In genomic region chr1:31064685-31065309, GRCh38 we compare ENCODE assay signal across 8 cellular contexts. TPM values are rescaled to one million over a fixed set of nuclear protein-coding genes. Genes with fewer than 3 reads are reported as not detected.
DNase-seq lines count a peak whose midpoint lies in the region; ATAC-seq, FAIRE-seq and TF ChIP-seq lines count a peak whose summit lies in the region.

No MANE protein-coding gene starts in this region.

- H3K36me3 Mint-ChIP-seq in activated T-helper 17 cell treated with anti-CD3 and anti-CD28 coated beads, Interleukin-2, amount 50 U/mL, for 72 hours (ENCODE audit: low read depth) = peaks cover 56% of the 10 kb centered on the region

- intact Hi-C loops in head of caudate nucleus (cut with DNase I) = no loop called here

- H3K9me3 Mint-ChIP-seq in activated T-helper 17 cell treated with anti-CD3 and anti-CD28 coated beads, Interleukin-2, amount 50 U/mL, for 72 hours = no peaks in the 10 kb centered on the region

- H3F3A ChIP-seq in MM.1S (ENCODE audit: insufficient read depth, low read length) = peaks cover 20% of the 10 kb centered on the region

- no peak for TF ChIP-seq POLR2A in A549 (IDR thresholded peaks at IDR 0.05; ENCODE audit: low read length)

- H3K27me3 Mint-ChIP-seq in activated T-helper 17 cell treated with anti-CD3 and anti-CD28 coated beads, Interleukin-2, amount 50 U/mL, for 72 hours = no peaks in the 10 kb centered on the region

- no peak overlapping the region for H2AFZ ChIP-seq in MM.1S (ENCODE audit: low read length)
- H2AFZ ChIP-seq in parathyroid adenoma = peak overlapping the region; percentile 97

- H3K36me3 ChIP-seq in MM.1S (replicated peaks; ENCODE audit: insufficient read depth, low read length) = no peaks in the 10 kb centered on the region
- no peaks in the 10 kb centered on the region for H3K36me3 ChIP-seq in parathyroid adenoma (ENCODE audit: control insufficient read depth, insufficient read depth, low read length)

- 2% methylated on average over 20 of the region's 20 CpGs for WGBS in A549 (ENCODE audit: missing lambda C conversion rate)

- peak overlapping the region; percentile 98 for H3K27ac Mint-ChIP-seq in activated T-helper 17 cell treated with anti-CD3 and anti-CD28 coated beads, Interleukin-2, amount 50 U/mL, for 72 hours

- H3K79me2 ChIP-seq in MM.1S (ENCODE audit: low read length) (peaks cover 57% of the 10 kb centered on the region), parathyroid adenoma (peaks cover 33% of the 10 kb centered on the region)

- peak overlapping the region; percentile 96 for H3K4me3 Mint-ChIP-seq in activated T-helper 17 cell treated with anti-CD3 and anti-CD28 coated beads, Interleukin-2, amount 50 U/mL, for 72 hours

- TF ChIP-seq CTCF in A549 (IDR thresholded peaks at IDR 0.05) (no peak), MM.1S (IDR thresholded peaks at IDR 0.05; ENCODE audit: low read length) (no peak), parathyroid adenoma (IDR thresholded peaks at IDR 0.05) (no peak)

- FAIRE-seq in A549 (lab: Jason Lieb, UNC) = no peak

- H3K9ac ChIP-seq in MM.1S (ENCODE audit: low read length) (peak overlapping the region; percentile 100), parathyroid adenoma (peak overlapping the region; percentile 87)

- H3K4me1 ChIP-seq in A549 (peaks cover 21% of the 10 kb centered on the region), MM.1S (ENCODE audit: low read length) (peaks cover 8% of the 10 kb centered on the region; the same call in 1 of the 2 replicates), parathyroid adenoma (no peaks in the 10 kb centered on the region)

- CTCF ChIA-PET in A549 (lab: Yijun Ruan, JAX) = interaction anchor here (1.0 to 1.4 kb wide), 4 partner anchors 9 to 358 kb away, joined by 3 to 4 read pairs (median 3); no protein-coding TSS in a partner anchor

- no peaks in the 10 kb centered on the region for H3K9me3 ChIP-seq in A549
- no peaks in the 10 kb centered on the region for H3K9me3 ChIP-seq in MM.1S (replicated peaks; ENCODE audit: insufficient read depth, low read length)
- H3K9me3 ChIP-seq in parathyroid adenoma (ENCODE audit: control insufficient read depth, low read length) = no peaks in the 10 kb centered on the region

- no peak for TF ChIP-seq RAD21 in A549 (conservative IDR thresholded peaks at IDR 0.05 in 1 of 2, IDR thresholded peaks at IDR 0.05 in 1 of 2)

- no peaks in the 10 kb centered on the region for H3K9me2 ChIP-seq in MM.1S (replicated peaks; ENCODE audit: insufficient read depth, low read length)

- DNase-seq in A549 (ENCODE audit: low read depth in 1 of 2, low spot score in 1 of 2) (peak in 1 of 2 experiments; percentile 32), GDM1 (lab: John Stamatoyannopoulos, UW) (peak; percentile 32), MM.1S (peak; percentile 34), head of caudate nucleus (peak in 38 of 42 donors; percentile 5 to 72 (median 41)), islet precursor cell (no peak)

- ATAC-seq in A549 (peak in 1 of 2 experiments; percentile 13; a peak in 4 of 6 replicates), GM21447 (IDR thresholded peaks at IDR 0.05; ENCODE audit: unreplicated experiment) (no peak)
- ATAC-seq in activated T-helper 17 cell treated with anti-CD3 and anti-CD28 coated beads, Interleukin-2, amount 50 U/mL, for 72 hours (replicated peaks) = no peak

- peaks cover 41% of the 10 kb centered on the region for H4K20me1 ChIP-seq in MM.1S (ENCODE audit: insufficient read depth, low read length)

- H3K4me3 ChIP-seq in A549 = peak overlapping the region; percentile 87
- H3K4me3 ChIP-seq in MM.1S (ENCODE audit: low read length) = peak overlapping the region; percentile 98
- peak overlapping the region; percentile 100 for H3K4me3 ChIP-seq in parathyroid adenoma (ENCODE audit: low read depth, low read length)

- H3K27me3 ChIP-seq in MM.1S (replicated peaks; ENCODE audit: insufficient read depth, low read length) (no peaks in the 10 kb centered on the region), parathyroid adenoma (ENCODE audit: control insufficient read depth, insufficient read depth, low read length) (no peaks in the 10 kb centered on the region)

- TF ChIP-seq EP300 in A549 (IDR thresholded peaks at IDR 0.05) = no peak

- peaks cover 5% of the 10 kb centered on the region for H3K4me1 Mint-ChIP-seq in activated T-helper 17 cell treated with anti-CD3 and anti-CD28 coated beads, Interleukin-2, amount 50 U/mL, for 72 hours

- H3K4me2 ChIP-seq in A549 (peak overlapping the region; percentile 87), MM.1S (ENCODE audit: low read depth, low read length) (peak overlapping the region; percentile 86), parathyroid adenoma (ENCODE audit: low read length) (peak overlapping the region; percentile 98)

- H3K27ac ChIP-seq in A549 = peak overlapping the region; percentile 96 to 100
- peak overlapping the region; percentile 95 for H3K27ac ChIP-seq in MM.1S (ENCODE audit: low read length)
- H3K27ac ChIP-seq in parathyroid adenoma = peak overlapping the region; percentile 92

- POLR2A ChIA-PET in A549 (lab: Yijun Ruan, JAX) = interaction anchor here (0.6 to 1.0 kb wide), 3 partner anchors 66 to 131 kb away, joined by 3 to 9 read pairs (median 4); no protein-coding TSS in a partner anchor

TF ChIP-seq in A549, 52 proteins besides CTCF, POLR2A, EP300 and RAD21 (continues in another document):
- no peak for TF ChIP-seq PHF8 (IDR thresholded peaks at IDR 0.05; ENCODE audit: borderline replicate concordance, low read depth)
- TF ChIP-seq EHMT2 (IDR thresholded peaks at IDR 0.05; ENCODE audit: low read depth) = no peak
- TF ChIP-seq ZC3H11A (IDR thresholded peaks at IDR 0.05) = no peak
- no peak for TF ChIP-seq CBX2 (IDR thresholded peaks at IDR 0.05; ENCODE audit: borderline replicate concordance, low read depth)
- no peak for TF ChIP-seq RFX5 (IDR thresholded peaks at IDR 0.05)
- TF ChIP-seq BHLHE40 (IDR thresholded peaks at IDR 0.05; ENCODE audit: low read depth, low read length) = no peak
- TF ChIP-seq MYC (IDR thresholded peaks at IDR 0.05; ENCODE audit: borderline replicate concordance, low read length) = no peak
- TF ChIP-seq, protein P1, sequence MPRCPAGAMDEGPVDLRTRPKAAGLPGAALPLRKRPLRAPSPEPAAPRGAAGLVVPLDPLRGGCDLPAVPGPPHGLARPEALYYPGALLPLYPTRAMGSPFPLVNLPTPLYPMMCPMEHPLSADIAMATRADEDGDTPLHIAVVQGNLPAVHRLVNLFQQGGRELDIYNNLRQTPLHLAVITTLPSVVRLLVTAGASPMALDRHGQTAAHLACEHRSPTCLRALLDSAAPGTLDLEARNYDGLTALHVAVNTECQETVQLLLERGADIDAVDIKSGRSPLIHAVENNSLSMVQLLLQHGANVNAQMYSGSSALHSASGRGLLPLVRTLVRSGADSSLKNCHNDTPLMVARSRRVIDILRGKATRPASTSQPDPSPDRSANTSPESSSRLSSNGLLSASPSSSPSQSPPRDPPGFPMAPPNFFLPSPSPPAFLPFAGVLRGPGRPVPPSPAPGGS (IDR thresholded peaks at IDR 0.05) = no peak
- TF ChIP-seq TFCP2L1 (CRISPR knock-in tag; IDR thresholded peaks at IDR 0.05) = no peak
- TF ChIP-seq REST (IDR thresholded peaks at IDR 0.05) = no peak
- TF ChIP-seq SREBF2 (IDR thresholded peaks at IDR 0.05) = no peak
- no peak for TF ChIP-seq HEYL (CRISPR knock-in tag; IDR thresholded peaks at IDR 0.05)
- TF ChIP-seq HOXB13 (CRISPR knock-in tag; IDR thresholded peaks at IDR 0.05; ENCODE audit: low read depth) = no peak
- no peak for TF ChIP-seq NFE2L2 (conservative IDR thresholded peaks at IDR 0.05; ENCODE audit: low read length)
- no peak for TF ChIP-seq POLR2AphosphoS2 (conservative IDR thresholded peaks at IDR 0.05; ENCODE audit: low read length)
- TF ChIP-seq, protein P2, sequence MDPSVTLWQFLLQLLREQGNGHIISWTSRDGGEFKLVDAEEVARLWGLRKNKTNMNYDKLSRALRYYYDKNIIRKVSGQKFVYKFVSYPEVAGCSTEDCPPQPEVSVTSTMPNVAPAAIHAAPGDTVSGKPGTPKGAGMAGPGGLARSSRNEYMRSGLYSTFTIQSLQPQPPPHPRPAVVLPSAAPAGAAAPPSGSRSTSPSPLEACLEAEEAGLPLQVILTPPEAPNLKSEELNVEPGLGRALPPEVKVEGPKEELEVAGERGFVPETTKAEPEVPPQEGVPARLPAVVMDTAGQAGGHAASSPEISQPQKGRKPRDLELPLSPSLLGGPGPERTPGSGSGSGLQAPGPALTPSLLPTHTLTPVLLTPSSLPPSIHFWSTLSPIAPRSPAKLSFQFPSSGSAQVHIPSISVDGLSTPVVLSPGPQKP (IDR thresholded peaks at IDR 0.05; ENCODE audit: low read depth, low read length) = no peak
- TF ChIP-seq EHF (CRISPR knock-in tag; IDR thresholded peaks at IDR 0.05) = no peak

RNA-seq across cellular contexts. Expression of gene PUM1, which starts 0.7 kb away (rescaled TPM):
- 55.3 and 64.0 TPM in 2 replicates for polyA plus RNA-seq in A549 (2011; rRNA removed)
- polyA plus RNA-seq in A549 (2012; cell fraction: cytosol; rRNA removed) = 57.3 and 66.3 TPM in 2 replicates
- 67.7 and 77.6 TPM in 2 replicates for polyA plus RNA-seq in A549 (2012; cell fraction: nucleus; rRNA removed)
- 27.5 to 30.2 TPM (median 29.1 TPM) in 3 replicates for polyA plus RNA-seq in A549 (2017; fragmentation: RNase III; extraction: RNeasy Plus Mini Kit Qiagen cat#74134 plus additional on column Dnase treatment)
- 207 and 234 TPM in 2 replicates for polyA minus RNA-seq in A549 (2011; rRNA and poly(A)+ RNA removed)
- 100 to 1,000 TPM; 109 to 114 TPM for total RNA-seq in activated T-helper 17 cell treated with anti-CD3 and anti-CD28 coated beads, Interleukin-2, amount 50 U/mL, for 72 hours
